9 cellular contexts compared by ENCODE assay signal in the genomic region with DNA sequence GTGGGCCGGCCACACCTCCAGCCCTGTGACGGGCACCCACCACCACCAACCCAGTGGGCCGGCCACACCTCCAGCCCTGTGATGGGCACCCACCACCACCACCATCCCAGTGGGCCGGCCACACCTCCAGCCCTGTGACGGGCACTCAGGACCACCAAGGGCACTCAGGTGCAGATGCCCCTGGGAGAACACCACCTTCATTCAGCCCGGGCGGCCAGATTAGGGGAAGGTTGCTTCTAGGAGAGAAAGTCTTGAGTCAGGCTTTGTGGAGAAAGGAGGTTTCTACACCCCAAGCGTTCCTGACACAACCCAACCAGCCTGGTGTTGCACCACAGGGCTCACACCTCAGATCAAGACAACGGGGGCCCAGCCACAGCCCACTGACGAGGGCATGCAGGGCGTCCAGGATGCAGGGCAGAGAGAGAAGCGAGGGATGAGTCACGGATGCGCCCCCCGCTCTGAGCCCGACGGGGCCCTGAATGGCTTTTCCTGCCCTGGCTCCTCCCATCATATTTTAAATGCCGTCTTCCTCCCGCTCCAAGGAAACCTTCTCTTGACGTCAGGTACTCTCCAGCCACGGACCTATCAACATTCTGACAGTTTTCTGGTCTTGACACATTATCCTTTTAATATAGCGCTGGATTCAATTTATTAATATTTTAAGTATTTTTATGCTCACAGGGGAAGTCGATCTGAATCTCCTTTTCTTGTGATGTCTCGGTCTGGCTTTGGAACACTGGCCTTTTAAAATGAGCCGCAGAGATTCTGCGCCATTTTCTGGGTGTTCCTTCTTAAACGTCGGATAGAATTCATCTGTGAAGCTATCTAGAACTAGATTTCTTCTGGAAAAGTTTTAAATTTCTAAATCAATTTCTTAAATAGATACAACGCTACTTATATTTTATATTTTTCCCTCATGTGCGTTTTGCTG. TPM values are rescaled to one million over a fixed set of nuclear protein-coding genes. Genes with fewer than 3 reads are reported as not detected.
DNase-seq lines count a peak whose midpoint lies in the region; ATAC-seq and TF ChIP-seq lines count a peak whose summit lies in the region.
"Had no signal": no experiment of that assay in that cellular context is flagged by ENCODE, and none has a peak within 500 bp of the region (broad histone marks: within the 10 kb centered on the region; RNA-seq: fewer than 3 reads in every experiment).

No MANE protein-coding gene starts in this region.

- H3K4me1 ChIP-seq in liver (ENCODE audit: control insufficient read depth in 4 of 4, insufficient read depth in 4 of 4, low read length in 3 of 4), result peaks cover 0 to 4% (median 0%) of the 10 kb centered on the region in 4 donors

- DNase-seq in COR-L47 (lab: John Stamatoyannopoulos, UW) (peak; percentile 51), NCI-H526 treated with DMSO at 0.1 percent for 48 hours (lab: John Stamatoyannopoulos, UW) (peak; percentile 62), dermis microvascular lymphatic vessel endothelial cell (ENCODE audit: low read depth in 2 of 2) (peak; percentile 55 to 90), NCI-H2107 (lab: John Stamatoyannopoulos, UW) (no peak)
- peak; percentile 29 to 36 for DNase-seq in activated CD4-positive, alpha-beta T cell treated with anti-CD3 and anti-CD28 coated beads, Interleukin-2, amount 50 U/mL, for 4 hours
- DNase-seq in stimulated activated CD4-positive, alpha-beta T cell treated with anti-CD3 and anti-CD28 coated beads, Interleukin-2, amount 100 ng/mL, for 24 hours, result peak; percentile 57 to 73

- peak overlapping the region; percentile 81 for H3K27ac ChIP-seq in liver (ENCODE audit: low read depth in 1 of 2, low read length in 2 of 2)

- no peak for TF ChIP-seq CTCF in liver (IDR thresholded peaks at IDR 0.05; ENCODE audit: low read depth, low read length, missing input control)

- H3K9me3 ChIP-seq in liver (ENCODE audit: control insufficient read depth in 4 of 4, low read length in 3 of 4), result no peaks in the 10 kb centered on the region

- peak; percentile 66 for ATAC-seq in HG02763 (IDR thresholded peaks at IDR 0.05; ENCODE audit: unreplicated experiment)
- ATAC-seq: Panc1 had no signal

- no peak overlapping the region for H3K9ac ChIP-seq in liver (ENCODE audit: low read depth in 1 of 2, low read length in 2 of 2)

- WGBS in liver, result 25% methylated on average over 30 of the region's 30 CpGs

- no peak for TF ChIP-seq RAD21 in liver (IDR thresholded peaks at IDR 0.05)

- peak overlapping the region in 2 of 3 donors; percentile 25 to 45 for H3K4me3 ChIP-seq in liver (ENCODE audit: low read depth in 1 of 3, low read length in 3 of 3)

- peaks cover 0 to 12% (median 5%) of the 10 kb centered on the region in 4 donors for H3K36me3 ChIP-seq in liver (ENCODE audit: control insufficient read depth in 4 of 4, insufficient read depth in 3 of 4, low read depth in 1 of 4, low read length in 3 of 4)

- H3K27me3 ChIP-seq in liver (ENCODE audit: control insufficient read depth in 4 of 4, insufficient read depth in 4 of 4, low read length in 3 of 4), result no peaks in the 10 kb centered on the region

TF ChIP-seq in liver, 16 proteins besides CTCF, POLR2A, EP300 and RAD21:
- no peak for TF ChIP-seq NR2F2 (IDR thresholded peaks at IDR 0.05)
- TF ChIP-seq SP1 (IDR thresholded peaks at IDR 0.05), result peak; percentile 91
- peak in 1 of 2 donors; percentile 40 for TF ChIP-seq JUND (IDR thresholded peaks at IDR 0.05)
- TF ChIP-seq, protein P1, sequence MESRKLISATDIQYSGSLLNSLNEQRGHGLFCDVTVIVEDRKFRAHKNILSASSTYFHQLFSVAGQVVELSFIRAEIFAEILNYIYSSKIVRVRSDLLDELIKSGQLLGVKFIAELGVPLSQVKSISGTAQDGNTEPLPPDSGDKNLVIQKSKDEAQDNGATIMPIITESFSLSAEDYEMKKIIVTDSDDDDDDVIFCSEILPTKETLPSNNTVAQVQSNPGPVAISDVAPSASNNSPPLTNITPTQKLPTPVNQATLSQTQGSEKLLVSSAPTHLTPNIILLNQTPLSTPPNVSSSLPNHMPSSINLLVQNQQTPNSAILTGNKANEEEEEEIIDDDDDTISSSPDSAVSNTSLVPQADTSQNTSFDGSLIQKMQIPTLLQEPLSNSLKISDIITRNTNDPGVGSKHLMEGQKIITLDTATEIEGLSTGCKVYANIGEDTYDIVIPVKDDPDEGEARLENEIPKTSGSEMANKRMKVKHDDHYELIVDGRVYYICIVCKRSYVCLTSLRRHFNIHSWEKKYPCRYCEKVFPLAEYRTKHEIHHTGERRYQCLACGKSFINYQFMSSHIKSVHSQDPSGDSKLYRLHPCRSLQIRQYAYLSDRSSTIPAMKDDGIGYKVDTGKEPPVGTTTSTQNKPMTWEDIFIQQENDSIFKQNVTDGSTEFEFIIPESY (IDR thresholded peaks at IDR 0.05), result no peak
TF ChIP-seq in liver: peak in this region for 2.

RNA-seq across cellular contexts. Expression of a gene that starts 0.6 kb away (rescaled TPM):
- 2.1 and 4.8 TPM in 2 replicates for total RNA-seq in dermis microvascular lymphatic vessel endothelial cell
- total RNA-seq in liver, result 1 to 10 TPM in 1 of 2 donors, under 1 TPM in 1; 0.33 to 3.5 TPM
- 1 to 10 TPM in 1 of 2 donors, under 1 TPM in 1; 0.36 to 1.2 TPM for polyA plus RNA-seq in liver

RNA-seq across cellular contexts. Expression of a gene that starts 29.5 kb away (rescaled TPM):
- 0.13 TPM in 1 of 2 replicates, not detected in the other for total RNA-seq in dermis microvascular lymphatic vessel endothelial cell
- 100 to 1,000 TPM; 168 to 178 TPM for total RNA-seq in liver
- 100 to 1,000 TPM; 130 to 182 TPM for polyA plus RNA-seq in liver

RNA-seq across cellular contexts. Expression of a gene that starts 43.7 kb away (rescaled TPM):
- total RNA-seq in dermis microvascular lymphatic vessel endothelial cell (55.0 and 61.0 TPM in 2 replicates), liver (100 to 1,000 TPM; 142 to 194 TPM)
- polyA plus RNA-seq in liver, result 10 to 100 TPM; 27.6 to 36.7 TPM

Comparison
In these comparisons a context has a peak if more than half of its experiments do, and no peak if none do; other contexts are left out.
1. RNA of a gene that starts 29.5 kb away (total RNA-seq): 168 to 178 TPM in liver; 0.13 TPM in dermis microvascular lymphatic vessel endothelial cell; every median in the first group is over 100 times any median in the second.